8 cellular contexts compared by ENCODE assay signal in the genomic region with DNA sequence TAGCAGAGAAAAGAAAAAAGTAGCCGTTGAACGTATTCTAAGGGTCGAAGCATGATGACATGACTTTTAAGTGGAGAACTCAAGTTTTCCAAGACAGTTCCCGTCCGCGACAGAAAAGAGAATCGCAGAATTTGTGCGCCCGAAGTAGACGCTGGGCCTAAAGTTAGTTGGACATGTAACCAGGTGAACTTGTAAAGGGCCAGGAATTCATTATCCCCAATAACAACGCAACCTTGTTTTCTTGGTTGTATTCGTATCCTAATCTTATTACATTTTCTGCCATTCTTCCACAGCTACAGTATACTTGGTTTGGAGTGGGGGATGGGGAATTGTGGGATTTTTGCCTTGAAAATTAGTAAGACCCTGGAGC. TPM values are rescaled to one million over a fixed set of nuclear protein-coding genes. Genes with fewer than 3 reads are reported as not detected.
DNase-seq lines count a peak whose midpoint lies in the region; ATAC-seq and TF ChIP-seq lines count a peak whose summit lies in the region.

No MANE protein-coding gene starts in this region.

- H3K4me3 ChIP-seq in NT2/D1 (ENCODE audit: insufficient read length, low read depth) (peak overlapping the region; percentile 90), cardiac fibroblast (replicated peaks in 1 of 2; ENCODE audit: low read depth in 2 of 2, low read length in 2 of 2) (peak overlapping the region; percentile 82 to 83), upper lobe of left lung (peak overlapping the region; percentile 82 to 97 (median 88))

- ATAC-seq in upper lobe of left lung (ENCODE audit: low FRiP score in 2 of 2) = no peak

- WGBS in upper lobe of left lung, 2 donors = 12 to 14% methylated on average over 12 of the region's 12 CpGs

- no peaks in the 10 kb centered on the region for H3K9me3 ChIP-seq in NT2/D1 (ENCODE audit: insufficient read depth, low read length)
- H3K9me3 ChIP-seq in upper lobe of left lung = no peaks in the 10 kb centered on the region

- no peak for TF ChIP-seq EP300 in upper lobe of left lung (IDR thresholded peaks at IDR 0.05)

- peak overlapping the region; percentile 92 for H3K9ac ChIP-seq in NT2/D1 (ENCODE audit: insufficient read length, low read depth)

- H3K27me3 ChIP-seq in NT2/D1 (ENCODE audit: insufficient read depth, insufficient read length) (no peaks in the 10 kb centered on the region), upper lobe of left lung (no peaks in the 10 kb centered on the region)

- H3K27ac ChIP-seq in upper lobe of left lung = peak overlapping the region; percentile 98 to 99 (median 98)

- peaks cover 23% of the 10 kb centered on the region for H3K36me3 ChIP-seq in NT2/D1 (ENCODE audit: insufficient read depth, insufficient read length, low read length)
- H3K36me3 ChIP-seq in upper lobe of left lung = no peaks in the 10 kb centered on the region

- no peaks in the 10 kb centered on the region for H3K4me1 ChIP-seq in NT2/D1 (ENCODE audit: insufficient read depth, insufficient read length)
- peaks cover 37 to 59% (median 44%) of the 10 kb centered on the region in 4 donors for H3K4me1 ChIP-seq in upper lobe of left lung

- peak; percentile 53 for DNase-seq in EH (ENCODE audit: low read depth)
- no peak for DNase-seq in NT2/D1 (ENCODE audit: low read depth, low spot score)
- peak; percentile 53 to 66 for DNase-seq in cardiac fibroblast (ENCODE audit: low read depth in 2 of 2)
- DNase-seq in lung microvascular endothelial cell (ENCODE audit: low read depth in 2 of 2) = peak; percentile 53 to 72
- DNase-seq in upper lobe of left lung = no peak
- no peak for DNase-seq in activated gamma-delta T cell (lab: John Stamatoyannopoulos, UW)
- DNase-seq in NCI-H1105 treated with DMSO at 0.1 percent for 48 hours (lab: John Stamatoyannopoulos, UW) = no peak
- no peak for DNase-seq in NCI-H226

- TF ChIP-seq CTCF in cardiac fibroblast (IDR thresholded peaks at IDR 0.05; ENCODE audit: low read depth, low read length) (no peak), upper lobe of left lung (IDR thresholded peaks at IDR 0.05) (no peak)

- TF ChIP-seq POLR2A in upper lobe of left lung (IDR thresholded peaks at IDR 0.05) = no peak

RNA-seq across cellular contexts. Expression of gene ITCH, which starts 0.9 kb away (rescaled TPM):
- total RNA-seq in lung microvascular endothelial cell (38.6 and 55.2 TPM in 2 replicates), upper lobe of left lung (10 to 100 TPM; 26.6 to 57.2 (median 45.5) TPM)

Comparison
In these comparisons a context has a peak if more than half of its experiments do, and no peak if none do; other contexts are left out.
1. DNase-seq: peak in EH (single experiment), cardiac fibroblast (2 of 2) and lung microvascular endothelial cell (2 of 2); none in NT2/D1 (single experiment), upper lobe of left lung (0 of 2), activated gamma-delta T cell (single experiment), NCI-H1105 treated with DMSO at 0.1 percent for 48 hours (single experiment) and NCI-H226 (single experiment).
2. Peak in every context shown above with its lines, with median percentiles within 50 percentile points of each other: H3K4me3 ChIP-seq.